Comparison of ENCODE assay signal across 19 cellular contexts in genomic region chr10:111221682-111222470, GRCh38.
"Had no signal": no experiment of that assay in that cellular context is flagged by ENCODE, and none has a peak within 500 bp of the region (broad histone marks: within the 10 kb centered on the region; RNA-seq: fewer than 3 reads in every experiment).

No MANE protein-coding gene starts in this region.

- ATAC-seq: activated CD4-positive, CD25-positive, alpha-beta regulatory T cell treated with anti-CD3 and anti-CD28 coated beads, Interleukin-2, amount 50 U/mL, for 24 hours; activated T-cell treated with anti-CD3 and anti-CD28 coated beads, Interleukin-2, amount 50 U/mL, for 72 hours; gastroesophageal sphincter; heart left ventricle; naive thymus-derived CD4-positive, alpha-beta T cell; T-cell; upper lobe of right lung had no signal

- H3K4me1 ChIP-seq: esophagus squamous epithelium, gastroesophageal sphincter, heart left ventricle, upper lobe of right lung had no signal

- DNase-seq: activated CD4-positive, alpha-beta memory T cell treated with anti-CD3 and anti-CD28 coated beads, Interleukin-2, amount 10 ng/mL, durations not matched to agents 7 days and 5 days; activated CD4-positive, alpha-beta T cell treated with anti-CD3 and anti-CD28 coated beads, Interleukin-2, amount 10 ng/mL, durations not matched to agents 24 days and 14 days; activated effector memory CD4-positive, alpha-beta T cell treated with Interleukin-2 at 50 U/mL for 16 hours; activated naive CD4-positive, alpha-beta T cell treated with anti-CD3 and anti-CD28 coated beads for 36 hours; activated naive CD8-positive, alpha-beta T cell treated with anti-CD3 and anti-CD28 coated beads, Interleukin-2, amount 10 ng/mL, durations not matched to agents 7 days and 5 days; activated T-cell treated with anti-CD3 and anti-CD28 coated beads, Interleukin-2, amount 50 U/mL, for 72 hours; esophagus squamous epithelium; heart left ventricle; islet precursor cell; left cardiac atrium; mesenchymal stem cell; naive thymus-derived CD4-positive, alpha-beta T cell; retina; stimulated activated CD4-positive, alpha-beta T cell treated with anti-CD3 and anti-CD28 coated beads, Interleukin-4, amount 100 ng/mL, for 24 hours; stimulated activated naive CD4-positive, alpha-beta T cell treated with Interleukin-2 at 50 U/mL for 16 hours; T-cell; upper lobe of right lung had no signal

- H3K36me3 ChIP-seq: esophagus squamous epithelium, gastroesophageal sphincter, heart left ventricle, upper lobe of right lung had no signal

- H3K4me3 ChIP-seq: esophagus squamous epithelium, gastroesophageal sphincter, heart left ventricle, upper lobe of right lung had no signal

- H3K27me3 ChIP-seq: upper lobe of right lung had no signal

- H3K9me3 ChIP-seq: esophagus squamous epithelium, gastroesophageal sphincter, heart left ventricle, upper lobe of right lung had no signal
